ENCODE assay signal across 7 cellular contexts in genomic region chr19:30303131-30303654, GRCh38.
"Had no signal": no experiment of that assay in that cellular context is flagged by ENCODE, and none has a peak within 500 bp of the region (broad histone marks: within the 10 kb centered on the region; RNA-seq: fewer than 3 reads in every experiment).

No MANE protein-coding gene starts in this region.

- H3K4me3 Mint-ChIP-seq: HFFc6 had no signal

- H3K27ac Mint-ChIP-seq: HFFc6 had no signal

- ATAC-seq: K562 had no signal

- H3K27ac ChIP-seq: GM23248 had no signal

- H3K4me3 ChIP-seq: GM23248, K562 had no signal

- DNase-seq: GM23248, GOT3, H7, HCEC 1CT, HFFc6, IMR-90 had no signal
